ENCODE assay signal across 12 cellular contexts in genomic region chr22:44496844-44497217, GRCh38. TPM values are rescaled to one million over a fixed set of nuclear protein-coding genes. Genes with fewer than 3 reads are reported as not detected.
A peak's percentile ranks its signal among the peaks of the same experiment; 100 is the strongest.
DNase-seq lines count a peak whose midpoint lies in the region; ATAC-seq, FAIRE-seq and TF ChIP-seq lines count a peak whose summit lies in the region.
"Had no signal": no experiment of that assay in that cellular context is flagged by ENCODE, and none has a peak within 500 bp of the region (broad histone marks: within the 10 kb centered on the region; RNA-seq: fewer than 3 reads in every experiment).

No MANE protein-coding gene starts in this region.

- no peak overlapping the region for H3K27ac ChIP-seq in smooth muscle cell (ENCODE audit: low read depth)

- peaks cover 4% of the 10 kb centered on the region for H3K27me3 Mint-ChIP-seq in activated CD4-positive, alpha-beta T cell treated with anti-CD3 and anti-CD28 coated beads, Interleukin-2, amount 10 ng/mL, durations not matched to agents 24 days and 14 days
- no peaks in the 10 kb centered on the region for H3K27me3 Mint-ChIP-seq in activated CD4-positive, alpha-beta memory T cell treated with anti-CD3 and anti-CD28 coated beads for 36 hours

- FAIRE-seq in D721Med (lab: Jason Lieb, UNC), result no peak
- FAIRE-seq: GM18507 had no signal

- H3K27ac Mint-ChIP-seq in activated CD4-positive, alpha-beta T cell treated with anti-CD3 and anti-CD28 coated beads, Interleukin-2, amount 10 ng/mL, durations not matched to agents 24 days and 14 days, result no peak overlapping the region
- H3K27ac Mint-ChIP-seq in activated CD4-positive, alpha-beta memory T cell treated with anti-CD3 and anti-CD28 coated beads for 36 hours, result no peak overlapping the region

- H3K4me1 ChIP-seq in smooth muscle cell (ENCODE audit: low read depth), result peaks cover 3% of the 10 kb centered on the region

- H3K4me2 ChIP-seq in smooth muscle cell, result peak overlapping the region; percentile 93

- H3K27me3 ChIP-seq in smooth muscle cell (ENCODE audit: low read depth), result no peaks in the 10 kb centered on the region
- H3K27me3 ChIP-seq: brain microvascular endothelial cell had no signal

- H3K79me2 ChIP-seq in smooth muscle cell (ENCODE audit: low read depth), result peaks cover 16% of the 10 kb centered on the region

- TF ChIP-seq CTCF in fibroblast of villous mesenchyme (IDR thresholded peaks at IDR 0.05; ENCODE audit: insufficient read depth, low read depth, low read length) (no peak), smooth muscle cell (IDR thresholded peaks at IDR 0.05; ENCODE audit: borderline replicate concordance, insufficient read depth, poor library complexity, severe bottlenecking) (no peak), D721Med (IDR thresholded peaks at IDR 0.05; ENCODE audit: insufficient read depth, missing control alignments) (no peak)

- H3K9me3 Mint-ChIP-seq in activated CD4-positive, alpha-beta T cell treated with anti-CD3 and anti-CD28 coated beads, Interleukin-2, amount 10 ng/mL, durations not matched to agents 24 days and 14 days, result peaks cover 11% of the 10 kb centered on the region
- H3K9me3 Mint-ChIP-seq in activated CD4-positive, alpha-beta memory T cell treated with anti-CD3 and anti-CD28 coated beads for 36 hours, result peaks cover 4% of the 10 kb centered on the region

- H3K4me1 Mint-ChIP-seq in activated CD4-positive, alpha-beta T cell treated with anti-CD3 and anti-CD28 coated beads, Interleukin-2, amount 10 ng/mL, durations not matched to agents 24 days and 14 days, result peaks cover 19% of the 10 kb centered on the region
- peaks cover 38% of the 10 kb centered on the region for H3K4me1 Mint-ChIP-seq in activated CD4-positive, alpha-beta memory T cell treated with anti-CD3 and anti-CD28 coated beads for 36 hours (ENCODE audit: low read depth)

- ATAC-seq in HG03039 (IDR thresholded peaks at IDR 0.05; ENCODE audit: unreplicated experiment), result no peak

- POLR2A ChIA-PET in activated CD4-positive, alpha-beta memory T cell treated with anti-CD3 and anti-CD28 coated beads for 36 hours (lab: Charles Lee), result no interaction called here

- no peaks in the 10 kb centered on the region for H3K9me3 ChIP-seq in smooth muscle cell (replicated peaks; ENCODE audit: low read depth)

- CTCF ChIA-PET in activated CD4-positive, alpha-beta memory T cell treated with anti-CD3 and anti-CD28 coated beads for 36 hours (lab: Charles Lee), result no interaction called here

- 99% methylated on average over 22 of the region's 22 CpGs for WGBS in smooth muscle cell (ENCODE audit: low lambda C conversion rate)

- no peaks in the 10 kb centered on the region for H3K36me3 ChIP-seq in smooth muscle cell (ENCODE audit: low read depth)
- H3K36me3 ChIP-seq: brain microvascular endothelial cell had no signal

- no peak for DNase-seq in activated CD4-positive, alpha-beta T cell treated with anti-CD3 and anti-CD28 coated beads, Interleukin-2, amount 10 ng/mL, durations not matched to agents 24 days and 14 days
- no peak for DNase-seq in activated CD4-positive, alpha-beta T cell treated with anti-CD3 and anti-CD28 coated beads, Interleukin-2, amount 50 U/mL, for 4 hours
- DNase-seq in activated CD4-positive, alpha-beta memory T cell treated with anti-CD3 and anti-CD28 coated beads for 36 hours, result no peak
- no peak for DNase-seq in fibroblast of villous mesenchyme (ENCODE audit: low read depth)
- DNase-seq in smooth muscle cell (lab: John Stamatoyannopoulos, UW; ENCODE audit: unreplicated experiment), result no peak
- no peak for DNase-seq in GM19238 (ENCODE audit: insufficient read length, low spot score)
- no peak for DNase-seq in D721Med (ENCODE audit: insufficient read length, low spot score)
- DNase-seq: AML-193, brain microvascular endothelial cell, islet precursor cell had no signal

- peak overlapping the region; percentile 24 for H3K4me3 Mint-ChIP-seq in activated CD4-positive, alpha-beta T cell treated with anti-CD3 and anti-CD28 coated beads, Interleukin-2, amount 10 ng/mL, durations not matched to agents 24 days and 14 days
- peak overlapping the region; percentile 74 for H3K4me3 Mint-ChIP-seq in activated CD4-positive, alpha-beta memory T cell treated with anti-CD3 and anti-CD28 coated beads for 36 hours

- peaks cover 14% of the 10 kb centered on the region for H4K20me1 ChIP-seq in smooth muscle cell (ENCODE audit: low read depth)

- no peak overlapping the region for H3K9ac ChIP-seq in smooth muscle cell (ENCODE audit: low read depth)

- H2AFZ ChIP-seq in smooth muscle cell (ENCODE audit: low read depth), result no peak overlapping the region

- no peaks in the 10 kb centered on the region for H3F3A ChIP-seq in smooth muscle cell (ENCODE audit: low read depth)

- intact Hi-C loops in activated CD4-positive, alpha-beta T cell treated with anti-CD3 and anti-CD28 coated beads, Interleukin-2, amount 10 ng/mL, durations not matched to agents 24 days and 14 days (cut with micrococcal nuclease), result loop anchor here (5.0 kb wide), 1 partner anchor 40 kb away; no protein-coding TSS in a partner anchor
- intact Hi-C loops in activated CD4-positive, alpha-beta memory T cell treated with anti-CD3 and anti-CD28 coated beads for 36 hours (cut with micrococcal nuclease), result loop anchor here (5.0 kb wide), 1 partner anchor 185 kb away; no protein-coding TSS in a partner anchor

- H3K4me3 ChIP-seq in fibroblast of villous mesenchyme (ENCODE audit: low read depth, low read length) (peak overlapping the region; percentile 70), smooth muscle cell (no peak overlapping the region)

- peaks cover 2% of the 10 kb centered on the region for H3K36me3 Mint-ChIP-seq in activated CD4-positive, alpha-beta T cell treated with anti-CD3 and anti-CD28 coated beads, Interleukin-2, amount 10 ng/mL, durations not matched to agents 24 days and 14 days (ENCODE audit: low read depth)
- H3K36me3 Mint-ChIP-seq in activated CD4-positive, alpha-beta memory T cell treated with anti-CD3 and anti-CD28 coated beads for 36 hours, result peaks cover 9% of the 10 kb centered on the region

RNA-seq across cellular contexts. Expression of gene RTL6, which starts 1.2 kb away (rescaled TPM):
- total RNA-seq in activated CD4-positive, alpha-beta T cell treated with anti-CD3 and anti-CD28 coated beads, Interleukin-2, amount 10 ng/mL, durations not matched to agents 24 days and 14 days, result 7.9 and 8.0 TPM in 2 replicates
- 1 to 10 TPM; 7.2 to 7.4 TPM for total RNA-seq in activated CD4-positive, alpha-beta memory T cell treated with anti-CD3 and anti-CD28 coated beads for 36 hours
- total RNA-seq in fibroblast of villous mesenchyme, result 21.3 and 21.6 TPM in 2 replicates
- total RNA-seq in smooth muscle cell, result 15.1 and 20.7 TPM in 2 replicates
- 12.6 and 14.9 TPM in 2 replicates for polyA plus RNA-seq in smooth muscle cell
